Comparison of ENCODE assay signal across 26 cellular contexts in genomic region chr10:86231796-86232560, GRCh38.
"Had no signal": no experiment of that assay in that cellular context is flagged by ENCODE, and none has a peak within 500 bp of the region (broad histone marks: within the 10 kb centered on the region; RNA-seq: fewer than 3 reads in every experiment).

No MANE protein-coding gene starts in this region.

- H3K9me3 ChIP-seq: colonic mucosa, gastrocnemius medialis, prostate gland, right atrium auricular region, sigmoid colon, testis, tibial artery had no signal

- H3K27me3 ChIP-seq: colonic mucosa, gastrocnemius medialis, right atrium auricular region, sigmoid colon, testis, tibial artery had no signal

- H3K27ac Mint-ChIP-seq: dendritic cell treated with granulocyte-macrophage colony-stimulating factor and Interleukin-4, amounts not matched to agents 40 ng/mL and 50 ng/mL, for 4 days; endodermal cell; memory B cell; natural killer cell; stimulated activated effector memory CD8-positive, alpha-beta T cell treated with anti-CD3 and anti-CD28 coated beads, Interleukin-12 subunit alpha, Interleukin-12 subunit beta, amount 100 ng/mL, for 72 hours; type B pancreatic cell had no signal

- H3K27ac ChIP-seq: colonic mucosa, epithelial cell of prostate, gastrocnemius medialis, prostate gland, right atrium auricular region, sigmoid colon, testis, tibial artery had no signal

- H3K36me3 ChIP-seq: colonic mucosa, gastrocnemius medialis, prostate gland, right atrium auricular region, sigmoid colon, tibial artery had no signal

- DNase-seq: colonic mucosa; effector CD8-positive, alpha-beta T cell; endodermal cell; foreskin fibroblast; gastrocnemius medialis; head of caudate nucleus; natural killer cell; nucleus accumbens; sigmoid colon; stimulated activated CD4-positive, alpha-beta T cell treated with anti-CD3 and anti-CD28 coated beads, Interleukin-2, amount 100 ng/mL, for 24 hours; stimulated activated CD4-positive, alpha-beta T cell treated with anti-CD3 and anti-CD28 coated beads, Interleukin-4, amount 100 ng/mL, for 24 hours; stimulated activated naive CD8-positive, alpha-beta T cell treated with anti-CD3 and anti-CD28 coated beads, Interleukin-15, Interleukin-2, amounts not matched to agents 100 U/mL and 50 U/mL, for 24 hours; substantia nigra; testis; tibial artery had no signal

- H3K36me3 Mint-ChIP-seq: memory B cell; natural killer cell; stimulated activated effector memory CD8-positive, alpha-beta T cell treated with anti-CD3 and anti-CD28 coated beads, Interleukin-12 subunit alpha, Interleukin-12 subunit beta, amount 100 ng/mL, for 72 hours had no signal

- ATAC-seq: esophagus mucosa; gastrocnemius medialis; left lobe of liver; natural killer cell; stimulated activated effector memory CD8-positive, alpha-beta T cell treated with anti-CD3 and anti-CD28 coated beads, Interleukin-12 subunit alpha, Interleukin-12 subunit beta, amount 100 ng/mL, for 72 hours; stimulated activated naive CD8-positive, alpha-beta T cell treated with anti-CD3 and anti-CD28 coated beads, Interleukin-15, Interleukin-2, amounts not matched to agents 100 U/mL and 50 U/mL, for 24 hours had no signal

- H3K4me1 Mint-ChIP-seq: natural killer cell; stimulated activated effector memory CD8-positive, alpha-beta T cell treated with anti-CD3 and anti-CD28 coated beads, Interleukin-12 subunit alpha, Interleukin-12 subunit beta, amount 100 ng/mL, for 72 hours had no signal

- H3K4me1 ChIP-seq: colonic mucosa, gastrocnemius medialis, prostate gland, right atrium auricular region, testis, tibial artery had no signal

- H3K4me3 Mint-ChIP-seq: dendritic cell treated with granulocyte-macrophage colony-stimulating factor and Interleukin-4, amounts not matched to agents 40 ng/mL and 50 ng/mL, for 4 days; endodermal cell; memory B cell; natural killer cell; stimulated activated effector memory CD8-positive, alpha-beta T cell treated with anti-CD3 and anti-CD28 coated beads, Interleukin-12 subunit alpha, Interleukin-12 subunit beta, amount 100 ng/mL, for 72 hours; type B pancreatic cell had no signal

- FAIRE-seq: keratinocyte had no signal

- H3K4me3 ChIP-seq: colonic mucosa, gastrocnemius medialis, lung, prostate gland, right atrium auricular region, sigmoid colon, testis, tibial artery had no signal

- H3K9me3 Mint-ChIP-seq: dendritic cell treated with granulocyte-macrophage colony-stimulating factor and Interleukin-4, amounts not matched to agents 40 ng/mL and 50 ng/mL, for 4 days; natural killer cell; stimulated activated effector memory CD8-positive, alpha-beta T cell treated with anti-CD3 and anti-CD28 coated beads, Interleukin-12 subunit alpha, Interleukin-12 subunit beta, amount 100 ng/mL, for 72 hours; type B pancreatic cell had no signal
